ENCODE assay signal across 2 cellular contexts in the genomic region with DNA sequence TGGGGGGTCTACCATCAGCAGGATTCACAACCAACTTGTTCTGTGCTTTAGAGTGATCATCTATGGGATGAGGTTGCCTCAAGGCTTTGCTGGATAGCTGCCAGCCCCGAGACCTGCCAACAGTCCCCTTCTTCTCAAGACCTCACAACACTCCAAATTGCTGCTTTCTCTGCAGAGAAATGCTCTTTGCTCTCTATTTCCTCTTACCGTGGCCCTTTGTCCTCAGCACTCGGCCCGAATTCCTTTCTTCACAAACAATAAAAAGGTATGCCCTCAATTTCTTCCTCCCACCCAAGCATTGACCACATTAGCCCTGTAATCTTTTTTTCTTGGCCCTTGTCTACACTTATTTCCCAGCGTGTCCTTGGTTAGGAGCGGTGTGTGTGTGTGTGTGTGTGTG.
TF ChIP-seq lines count a peak whose summit lies in the region.

No MANE protein-coding gene starts in this region.

TF ChIP-seq in GM23338, 12 proteins besides CTCF, POLR2A, EP300 and RAD21 (continued from another document):
- TF ChIP-seq ZNF114 (CRISPR knock-in tag; IDR thresholded peaks at IDR 0.05) (no peak), EZH2phosphoT487 (IDR thresholded peaks at IDR 0.05; ENCODE audit: unreplicated experiment) (no peak), JUNB (IDR thresholded peaks at IDR 0.05; ENCODE audit: unreplicated experiment) (no peak), POLR2AphosphoS5 (IDR thresholded peaks at IDR 0.05; ENCODE audit: low read depth) (no peak), STAT1 (IDR thresholded peaks at IDR 0.05; ENCODE audit: unreplicated experiment) (no peak), NANOG (IDR thresholded peaks at IDR 0.05; ENCODE audit: borderline replicate concordance) (no peak), EZH2 (IDR thresholded peaks at IDR 0.05; ENCODE audit: low read depth, unreplicated experiment) (no peak)
- TF ChIP-seq, protein P1, sequence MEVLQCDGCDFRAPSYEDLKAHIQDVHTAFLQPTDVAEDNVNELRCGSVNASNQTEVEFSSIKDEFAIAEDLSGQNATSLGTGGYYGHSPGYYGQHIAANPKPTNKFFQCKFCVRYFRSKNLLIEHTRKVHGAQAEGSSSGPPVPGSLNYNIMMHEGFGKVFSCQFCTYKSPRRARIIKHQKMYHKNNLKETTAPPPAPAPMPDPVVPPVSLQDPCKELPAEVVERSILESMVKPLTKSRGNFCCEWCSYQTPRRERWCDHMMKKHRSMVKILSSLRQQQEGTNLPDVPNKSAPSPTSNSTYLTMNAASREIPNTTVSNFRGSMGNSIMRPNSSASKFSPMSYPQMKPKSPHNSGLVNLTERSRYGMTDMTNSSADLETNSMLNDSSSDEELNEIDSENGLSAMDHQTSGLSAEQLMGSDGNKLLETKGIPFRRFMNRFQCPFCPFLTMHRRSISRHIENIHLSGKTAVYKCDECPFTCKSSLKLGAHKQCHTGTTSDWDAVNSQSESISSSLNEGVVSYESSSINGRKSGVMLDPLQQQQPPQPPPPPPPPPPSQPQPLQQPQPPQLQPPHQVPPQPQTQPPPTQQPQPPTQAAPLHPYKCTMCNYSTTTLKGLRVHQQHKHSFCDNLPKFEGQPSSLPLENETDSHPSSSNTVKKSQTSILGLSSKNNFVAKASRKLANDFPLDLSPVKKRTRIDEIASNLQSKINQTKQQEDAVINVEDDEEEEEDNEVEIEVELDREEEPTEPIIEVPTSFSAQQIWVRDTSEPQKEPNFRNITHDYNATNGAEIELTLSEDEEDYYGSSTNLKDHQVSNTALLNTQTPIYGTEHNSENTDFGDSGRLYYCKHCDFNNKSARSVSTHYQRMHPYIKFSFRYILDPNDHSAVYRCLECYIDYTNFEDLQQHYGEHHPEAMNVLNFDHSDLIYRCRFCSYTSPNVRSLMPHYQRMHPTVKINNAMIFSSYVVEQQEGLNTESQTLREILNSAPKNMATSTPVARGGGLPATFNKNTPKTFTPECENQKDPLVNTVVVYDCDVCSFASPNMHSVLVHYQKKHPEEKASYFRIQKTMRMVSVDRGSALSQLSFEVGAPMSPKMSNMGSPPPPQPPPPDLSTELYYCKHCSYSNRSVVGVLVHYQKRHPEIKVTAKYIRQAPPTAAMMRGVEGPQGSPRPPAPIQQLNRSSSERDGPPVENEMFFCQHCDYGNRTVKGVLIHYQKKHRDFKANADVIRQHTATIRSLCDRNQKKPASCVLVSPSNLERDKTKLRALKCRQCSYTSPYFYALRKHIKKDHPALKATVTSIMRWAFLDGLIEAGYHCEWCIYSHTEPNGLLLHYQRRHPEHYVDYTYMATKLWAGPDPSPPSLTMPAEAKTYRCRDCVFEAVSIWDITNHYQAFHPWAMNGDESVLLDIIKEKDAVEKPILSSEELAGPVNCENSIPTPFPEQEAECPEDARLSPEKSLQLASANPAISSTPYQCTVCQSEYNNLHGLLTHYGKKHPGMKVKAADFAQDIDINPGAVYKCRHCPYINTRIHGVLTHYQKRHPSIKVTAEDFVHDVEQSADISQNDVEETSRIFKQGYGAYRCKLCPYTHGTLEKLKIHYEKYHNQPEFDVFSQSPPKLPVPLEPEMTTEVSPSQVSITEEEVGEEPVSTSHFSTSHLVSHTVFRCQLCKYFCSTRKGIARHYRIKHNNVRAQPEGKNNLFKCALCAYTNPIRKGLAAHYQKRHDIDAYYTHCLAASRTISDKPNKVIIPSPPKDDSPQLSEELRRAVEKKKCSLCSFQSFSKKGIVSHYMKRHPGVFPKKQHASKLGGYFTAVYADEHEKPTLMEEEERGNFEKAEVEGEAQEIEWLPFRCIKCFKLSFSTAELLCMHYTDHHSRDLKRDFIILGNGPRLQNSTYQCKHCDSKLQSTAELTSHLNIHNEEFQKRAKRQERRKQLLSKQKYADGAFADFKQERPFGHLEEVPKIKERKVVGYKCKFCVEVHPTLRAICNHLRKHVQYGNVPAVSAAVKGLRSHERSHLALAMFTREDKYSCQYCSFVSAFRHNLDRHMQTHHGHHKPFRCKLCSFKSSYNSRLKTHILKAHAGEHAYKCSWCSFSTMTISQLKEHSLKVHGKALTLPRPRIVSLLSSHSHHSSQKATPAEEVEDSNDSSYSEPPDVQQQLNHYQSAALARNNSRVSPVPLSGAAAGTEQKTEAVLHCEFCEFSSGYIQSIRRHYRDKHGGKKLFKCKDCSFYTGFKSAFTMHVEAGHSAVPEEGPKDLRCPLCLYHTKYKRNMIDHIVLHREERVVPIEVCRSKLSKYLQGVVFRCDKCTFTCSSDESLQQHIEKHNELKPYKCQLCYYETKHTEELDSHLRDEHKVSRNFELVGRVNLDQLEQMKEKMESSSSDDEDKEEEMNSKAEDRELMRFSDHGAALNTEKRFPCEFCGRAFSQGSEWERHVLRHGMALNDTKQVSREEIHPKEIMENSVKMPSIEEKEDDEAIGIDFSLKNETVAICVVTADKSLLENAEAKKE (CRISPR knock-in tag; IDR thresholded peaks at IDR 0.05): no peak
- TF ChIP-seq, protein P2, sequence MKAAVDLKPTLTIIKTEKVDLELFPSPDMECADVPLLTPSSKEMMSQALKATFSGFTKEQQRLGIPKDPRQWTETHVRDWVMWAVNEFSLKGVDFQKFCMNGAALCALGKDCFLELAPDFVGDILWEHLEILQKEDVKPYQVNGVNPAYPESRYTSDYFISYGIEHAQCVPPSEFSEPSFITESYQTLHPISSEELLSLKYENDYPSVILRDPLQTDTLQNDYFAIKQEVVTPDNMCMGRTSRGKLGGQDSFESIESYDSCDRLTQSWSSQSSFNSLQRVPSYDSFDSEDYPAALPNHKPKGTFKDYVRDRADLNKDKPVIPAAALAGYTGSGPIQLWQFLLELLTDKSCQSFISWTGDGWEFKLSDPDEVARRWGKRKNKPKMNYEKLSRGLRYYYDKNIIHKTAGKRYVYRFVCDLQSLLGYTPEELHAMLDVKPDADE (IDR thresholded peaks at IDR 0.05): no peak
- TF ChIP-seq, protein P3, sequence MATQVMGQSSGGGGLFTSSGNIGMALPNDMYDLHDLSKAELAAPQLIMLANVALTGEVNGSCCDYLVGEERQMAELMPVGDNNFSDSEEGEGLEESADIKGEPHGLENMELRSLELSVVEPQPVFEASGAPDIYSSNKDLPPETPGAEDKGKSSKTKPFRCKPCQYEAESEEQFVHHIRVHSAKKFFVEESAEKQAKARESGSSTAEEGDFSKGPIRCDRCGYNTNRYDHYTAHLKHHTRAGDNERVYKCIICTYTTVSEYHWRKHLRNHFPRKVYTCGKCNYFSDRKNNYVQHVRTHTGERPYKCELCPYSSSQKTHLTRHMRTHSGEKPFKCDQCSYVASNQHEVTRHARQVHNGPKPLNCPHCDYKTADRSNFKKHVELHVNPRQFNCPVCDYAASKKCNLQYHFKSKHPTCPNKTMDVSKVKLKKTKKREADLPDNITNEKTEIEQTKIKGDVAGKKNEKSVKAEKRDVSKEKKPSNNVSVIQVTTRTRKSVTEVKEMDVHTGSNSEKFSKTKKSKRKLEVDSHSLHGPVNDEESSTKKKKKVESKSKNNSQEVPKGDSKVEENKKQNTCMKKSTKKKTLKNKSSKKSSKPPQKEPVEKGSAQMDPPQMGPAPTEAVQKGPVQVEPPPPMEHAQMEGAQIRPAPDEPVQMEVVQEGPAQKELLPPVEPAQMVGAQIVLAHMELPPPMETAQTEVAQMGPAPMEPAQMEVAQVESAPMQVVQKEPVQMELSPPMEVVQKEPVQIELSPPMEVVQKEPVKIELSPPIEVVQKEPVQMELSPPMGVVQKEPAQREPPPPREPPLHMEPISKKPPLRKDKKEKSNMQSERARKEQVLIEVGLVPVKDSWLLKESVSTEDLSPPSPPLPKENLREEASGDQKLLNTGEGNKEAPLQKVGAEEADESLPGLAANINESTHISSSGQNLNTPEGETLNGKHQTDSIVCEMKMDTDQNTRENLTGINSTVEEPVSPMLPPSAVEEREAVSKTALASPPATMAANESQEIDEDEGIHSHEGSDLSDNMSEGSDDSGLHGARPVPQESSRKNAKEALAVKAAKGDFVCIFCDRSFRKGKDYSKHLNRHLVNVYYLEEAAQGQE (IDR thresholded peaks at IDR 0.05; ENCODE audit: unreplicated experiment): no peak
TF ChIP-seq in GM23338: peak in this region for 0.

TF ChIP-seq in H1, 55 proteins besides CTCF, POLR2A, EP300 and RAD21 (continued from another document):
- TF ChIP-seq SIN3A (conservative IDR thresholded peaks at IDR 0.05 in 1 of 2, IDR thresholded peaks at IDR 0.05 in 1 of 2; ENCODE audit: low read depth in 1 of 2, low read length in 2 of 2): no peak
